ENCODE assay signal across 22 cellular contexts in the genomic region with DNA sequence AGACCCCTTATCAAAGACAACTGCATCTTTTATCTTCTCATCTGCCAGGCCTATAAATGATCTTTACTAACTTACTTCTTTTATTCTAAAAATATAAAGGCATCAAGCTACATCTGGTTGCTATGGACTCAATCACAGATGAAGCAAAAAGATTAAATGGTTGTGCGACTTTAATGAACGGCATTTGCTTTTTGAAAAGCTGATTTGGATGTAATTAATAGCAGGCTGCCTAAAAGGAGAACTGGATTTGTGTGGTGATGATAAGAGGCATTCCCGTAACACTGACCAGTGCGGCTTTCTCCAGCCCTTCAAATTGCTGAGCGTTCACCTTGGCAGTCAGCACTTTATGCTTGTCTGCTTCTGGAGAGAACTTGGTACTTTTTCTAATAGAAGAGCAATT.
DNase-seq lines count a peak whose midpoint lies in the region; ATAC-seq and TF ChIP-seq lines count a peak whose summit lies in the region.
"Had no signal": no experiment of that assay in that cellular context is flagged by ENCODE, and none has a peak within 500 bp of the region (broad histone marks: within the 10 kb centered on the region; RNA-seq: fewer than 3 reads in every experiment).

No MANE protein-coding gene starts in this region.

- WGBS in right cardiac atrium, result 31% methylated on average over 5 of the region's 5 CpGs
- WGBS in thyroid gland, 2 donors, result 40 to 45% methylated on average over 5 of the region's 5 CpGs

- H3K4me3 ChIP-seq in cardiac muscle cell (no peak overlapping the region), right cardiac atrium (ENCODE audit: low read length) (no peak overlapping the region), thyroid gland (replicated peaks in 1 of 3) (no peak overlapping the region)
- H3K4me3 ChIP-seq: BLaER1, GM23248 had no signal

- no peak for TF ChIP-seq POLR2A in thyroid gland (IDR thresholded peaks at IDR 0.05)

- no peak overlapping the region for H3K27ac Mint-ChIP-seq in CD14-positive monocyte
- H3K27ac Mint-ChIP-seq: CD4-positive, alpha-beta T cell had no signal

- peak in 1 of 2 donors; percentile 58 for DNase-seq in cardiac muscle cell (ENCODE audit: low read depth in 1 of 2, low spot score in 1 of 2)
- DNase-seq in right cardiac atrium, result no peak
- DNase-seq in SK-N-DZ (ENCODE audit: low spot score), result peak; percentile 71
- peak; percentile 25 for DNase-seq in astrocyte of the hippocampus (ENCODE audit: low read depth, low spot score)
- peak; percentile 55 to 62 for DNase-seq in thyroid gland
- no peak for DNase-seq in NCI-H2029 treated with DMSO at 0.1 percent for 48 hours (lab: John Stamatoyannopoulos, UW)
- DNase-seq in CD14-positive monocyte (ENCODE audit: low spot score), result no peak
- DNase-seq: CD4-positive, alpha-beta T cell; GM23248; H7; Karpas-422; NCI-H1092; NCI-H1436; NCI-H187; NCI-H2107; NCI-H524 treated with DMSO at 0.1 percent for 48 hours; NCI-H774; SIG-M5 had no signal

- no peak for TF ChIP-seq CTCF in cardiac muscle cell (IDR thresholded peaks at IDR 0.05; ENCODE audit: low read depth, low read length)
- no peak for TF ChIP-seq CTCF in thyroid gland (IDR thresholded peaks at IDR 0.05)
- no peak for TF ChIP-seq CTCF in CD14-positive monocyte (IDR thresholded peaks at IDR 0.05)

- H3K36me3 Mint-ChIP-seq in CD14-positive monocyte, result no peaks in the 10 kb centered on the region

- no peak for ATAC-seq in right cardiac atrium
- ATAC-seq in HG03135 (IDR thresholded peaks at IDR 0.05; ENCODE audit: unreplicated experiment), result no peak
- ATAC-seq: HepG2 had no signal

- H3K4me1 ChIP-seq in cardiac muscle cell (ENCODE audit: low read depth) (peaks cover 12% of the 10 kb centered on the region), right cardiac atrium (ENCODE audit: control insufficient read depth, insufficient read depth, low read length) (no peaks in the 10 kb centered on the region), thyroid gland (peaks cover 0 to 10% of the 10 kb centered on the region in 2 donors)
- H3K4me1 ChIP-seq: BLaER1 had no signal

- no peaks in the 10 kb centered on the region for H3K27me3 ChIP-seq in cardiac muscle cell
- no peaks in the 10 kb centered on the region for H3K27me3 ChIP-seq in right cardiac atrium (ENCODE audit: control insufficient read depth, insufficient read depth)
- no peaks in the 10 kb centered on the region for H3K27me3 ChIP-seq in thyroid gland
- H3K27me3 ChIP-seq: BLaER1 had no signal

- H3K9me3 Mint-ChIP-seq in CD14-positive monocyte, result peaks cover 0 to 9% (median 4%) of the 10 kb centered on the region in 7 donors
- H3K9me3 Mint-ChIP-seq: CD4-positive, alpha-beta T cell had no signal

- H3K36me3 ChIP-seq in cardiac muscle cell (no peaks in the 10 kb centered on the region), thyroid gland (no peaks in the 10 kb centered on the region)
- H3K36me3 ChIP-seq: BLaER1 had no signal

- no peaks in the 10 kb centered on the region for H3K27me3 Mint-ChIP-seq in CD14-positive monocyte (ENCODE audit: low read depth in 3 of 3)

- H3K4me1 Mint-ChIP-seq in CD14-positive monocyte, result no peaks in the 10 kb centered on the region

- H3K27ac ChIP-seq in cardiac muscle cell (peak overlapping the region; percentile 60), right cardiac atrium (ENCODE audit: low read length) (no peak overlapping the region), thyroid gland (peak overlapping the region in 1 of 3 donors; percentile 17)
- H3K27ac ChIP-seq: BLaER1, GM23248, RWPE1 had no signal

- intact Hi-C loops in right cardiac atrium (cut with DNase I) (no loop called here), thyroid gland (cut with DNase I) (no loop called here), CD14-positive monocyte (cut with micrococcal nuclease) (no loop called here)

- H3K9me3 ChIP-seq in cardiac muscle cell (ENCODE audit: low read depth) (no peaks in the 10 kb centered on the region), right cardiac atrium (ENCODE audit: control insufficient read depth, low read length) (no peaks in the 10 kb centered on the region), thyroid gland (no peaks in the 10 kb centered on the region)
- H3K9me3 ChIP-seq: BLaER1 had no signal

- no peak overlapping the region for H3K4me3 Mint-ChIP-seq in CD14-positive monocyte
- H3K4me3 Mint-ChIP-seq: CD4-positive, alpha-beta T cell had no signal

Comparison
In these comparisons a context has a peak if more than half of its experiments do, and no peak if none do; other contexts are left out.
1. DNase-seq: peak in SK-N-DZ (single experiment), astrocyte of the hippocampus (single experiment) and thyroid gland (2 of 2); none in right cardiac atrium (0 of 3), NCI-H2029 treated with DMSO at 0.1 percent for 48 hours (single experiment) and CD14-positive monocyte (single experiment).